In the genomic region with DNA sequence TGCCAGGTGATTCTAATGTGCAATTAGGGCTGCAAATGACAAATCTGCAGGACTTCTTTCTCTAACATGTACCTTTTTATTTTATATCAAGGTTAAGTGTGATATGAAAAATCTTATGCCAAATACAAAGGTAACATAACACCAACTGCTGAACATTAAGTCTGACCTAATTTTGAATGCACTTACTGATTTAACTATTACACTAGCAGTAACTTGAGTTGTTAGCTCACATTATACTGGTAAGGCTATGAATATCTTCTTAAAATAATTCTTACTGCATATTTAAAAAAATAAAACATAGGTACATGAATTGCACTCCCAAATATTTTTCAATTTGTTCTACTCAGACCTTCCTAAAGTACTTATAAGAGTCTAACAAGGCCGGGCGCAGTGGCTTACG, we compare ENCODE assay signal across 9 cellular contexts.
"Had no signal": no experiment of that assay in that cellular context is flagged by ENCODE, and none has a peak within 500 bp of the region (broad histone marks: within the 10 kb centered on the region; RNA-seq: fewer than 3 reads in every experiment).

No MANE protein-coding gene starts in this region.

- ATAC-seq: GM23338, HCT116 had no signal

- DNase-seq: GM23248, GOT3, H7, H9, HCEC 1CT, HFFc6 had no signal

- H3K36me3 ChIP-seq: HAP-1 had no signal

- H3K9me3 ChIP-seq: HAP-1 had no signal

- H3K4me1 ChIP-seq: HAP-1 had no signal

- H3K4me3 ChIP-seq: GM23248, GM23338, HAP-1 had no signal

- H3K27ac ChIP-seq: GM23248 had no signal
